Comparison of ENCODE assay signal across 14 cellular contexts in the genomic region with DNA sequence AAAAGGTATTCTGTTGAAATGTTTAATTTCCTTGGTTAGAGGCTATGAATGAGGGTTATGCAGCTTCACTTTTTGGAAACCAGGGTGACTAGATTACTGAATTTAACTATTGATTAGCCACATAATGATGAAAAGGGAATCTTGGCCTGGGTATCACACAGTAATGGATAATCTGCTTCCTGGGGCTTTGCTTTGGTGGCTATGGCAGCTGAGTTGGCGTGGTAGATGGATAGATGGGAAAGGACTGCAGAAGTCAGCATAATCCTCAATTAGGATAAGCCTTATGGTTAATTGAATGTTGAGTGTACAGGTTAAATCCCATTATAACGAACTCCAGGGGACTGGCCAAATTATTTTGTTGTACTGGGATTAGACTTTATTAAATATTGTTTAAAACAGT. TPM values are rescaled to one million over a fixed set of nuclear protein-coding genes. Genes with fewer than 3 reads are reported as not detected.
A peak's percentile ranks its signal among the peaks of the same experiment; 100 is the strongest.
DNase-seq lines count a peak whose midpoint lies in the region; ATAC-seq and TF ChIP-seq lines count a peak whose summit lies in the region.
"Had no signal": no experiment of that assay in that cellular context is flagged by ENCODE, and none has a peak within 500 bp of the region (broad histone marks: within the 10 kb centered on the region; RNA-seq: fewer than 3 reads in every experiment).

No MANE protein-coding gene starts in this region.

- H3K4me1 Mint-ChIP-seq in natural killer cell treated with Interleukin-12 subunit alpha and Interleukin-12 subunit beta and Interleukin-15 and Interleukin-18, amount 100 ng/mL, for 72 hours (ENCODE audit: low read depth in 2 of 2): peaks cover 29 to 59% of the 10 kb centered on the region in 2 donors
- H3K4me1 Mint-ChIP-seq in natural killer cell (peaks cover 57 to 60% of the 10 kb centered on the region in 2 donors), Caco-2 (ENCODE audit: low read depth, unreplicated experiment) (peaks cover 29% of the 10 kb centered on the region)
- peaks cover 62% of the 10 kb centered on the region for H3K4me1 Mint-ChIP-seq in activated naive CD8-positive, alpha-beta T cell treated with anti-CD3 and anti-CD28 coated beads for 36 hours
- H3K4me1 Mint-ChIP-seq in stimulated activated naive CD8-positive, alpha-beta T cell treated with anti-CD3 and anti-CD28 coated beads, Interleukin-15, amount 100 ng/mL, for 72 hours: peaks cover 76% of the 10 kb centered on the region

- H3K27me3 Mint-ChIP-seq in natural killer cell treated with Interleukin-12 subunit alpha and Interleukin-12 subunit beta and Interleukin-15 and Interleukin-18, amount 100 ng/mL, for 72 hours: no peaks in the 10 kb centered on the region
- H3K27me3 Mint-ChIP-seq in natural killer cell (ENCODE audit: low read depth in 2 of 2) (no peaks in the 10 kb centered on the region), Caco-2 (ENCODE audit: insufficient read depth, unreplicated experiment) (no peaks in the 10 kb centered on the region)
- peaks cover under 1% of the 10 kb centered on the region for H3K27me3 Mint-ChIP-seq in activated naive CD8-positive, alpha-beta T cell treated with anti-CD3 and anti-CD28 coated beads for 36 hours
- no peaks in the 10 kb centered on the region for H3K27me3 Mint-ChIP-seq in stimulated activated naive CD8-positive, alpha-beta T cell treated with anti-CD3 and anti-CD28 coated beads, Interleukin-15, amount 100 ng/mL, for 72 hours

- peaks cover 8% of the 10 kb centered on the region for H3K36me3 Mint-ChIP-seq in natural killer cell treated with Interleukin-12 subunit alpha and Interleukin-12 subunit beta and Interleukin-15 and Interleukin-18, amount 100 ng/mL, for 72 hours
- H3K36me3 Mint-ChIP-seq in natural killer cell (no peaks in the 10 kb centered on the region), Caco-2 (ENCODE audit: insufficient read depth, unreplicated experiment) (peaks cover 30% of the 10 kb centered on the region)
- H3K36me3 Mint-ChIP-seq in activated naive CD8-positive, alpha-beta T cell treated with anti-CD3 and anti-CD28 coated beads for 36 hours: peaks cover 54% of the 10 kb centered on the region

- H3K9me3 Mint-ChIP-seq in natural killer cell treated with Interleukin-12 subunit alpha and Interleukin-12 subunit beta and Interleukin-15 and Interleukin-18, amount 100 ng/mL, for 72 hours: no peaks in the 10 kb centered on the region
- H3K9me3 Mint-ChIP-seq in natural killer cell (no peaks in the 10 kb centered on the region), Caco-2 (ENCODE audit: unreplicated experiment) (no peaks in the 10 kb centered on the region)
- H3K9me3 Mint-ChIP-seq in activated naive CD8-positive, alpha-beta T cell treated with anti-CD3 and anti-CD28 coated beads for 36 hours: no peaks in the 10 kb centered on the region
- no peaks in the 10 kb centered on the region for H3K9me3 Mint-ChIP-seq in stimulated activated naive CD8-positive, alpha-beta T cell treated with anti-CD3 and anti-CD28 coated beads, Interleukin-15, amount 100 ng/mL, for 72 hours

- no peak for TF ChIP-seq CTCF in natural killer cell (IDR thresholded peaks at IDR 0.05)
- no peak for TF ChIP-seq CTCF in Caco-2 (IDR thresholded peaks at IDR 0.05; ENCODE audit: insufficient read depth in 1 of 2, low read depth in 1 of 2, low read length in 1 of 2, severe bottlenecking in 1 of 2, unreplicated experiment in 1 of 2)

- H3K27me3 ChIP-seq in Caco-2 (replicated peaks; ENCODE audit: control insufficient read depth, insufficient read depth, low read length): no peaks in the 10 kb centered on the region
- H3K27me3 ChIP-seq: BE2C, thyroid gland had no signal

- H3K4me1 ChIP-seq in Caco-2: peaks cover 24% of the 10 kb centered on the region
- H3K4me1 ChIP-seq: BE2C had no signal

- CTCF ChIA-PET in Caco-2 (lab: Charles Lee): no interaction called here

- H3K36me3 ChIP-seq in Caco-2 (ENCODE audit: control insufficient read depth, insufficient read depth, low read length): no peaks in the 10 kb centered on the region
- H3K36me3 ChIP-seq: BE2C, thyroid gland had no signal

- peak overlapping the region; percentile 46 for H3K4me3 Mint-ChIP-seq in natural killer cell treated with Interleukin-12 subunit alpha and Interleukin-12 subunit beta and Interleukin-15 and Interleukin-18, amount 100 ng/mL, for 72 hours
- H3K4me3 Mint-ChIP-seq in natural killer cell (no peak overlapping the region), Caco-2 (ENCODE audit: unreplicated experiment) (no peak overlapping the region)
- peak overlapping the region; percentile 32 for H3K4me3 Mint-ChIP-seq in activated naive CD8-positive, alpha-beta T cell treated with anti-CD3 and anti-CD28 coated beads for 36 hours
- H3K4me3 Mint-ChIP-seq in stimulated activated naive CD8-positive, alpha-beta T cell treated with anti-CD3 and anti-CD28 coated beads, Interleukin-15, amount 100 ng/mL, for 72 hours: peak overlapping the region; percentile 76 to 78

- no TSS peak for BruUV-seq in Caco-2 (replicated peaks; lab: Mats Ljungman, UMichigan)

- H3K9me3 ChIP-seq in Caco-2: no peaks in the 10 kb centered on the region
- H3K9me3 ChIP-seq: BE2C, thyroid gland had no signal

- ATAC-seq in natural killer cell treated with Interleukin-12 subunit alpha and Interleukin-12 subunit beta and Interleukin-15 and Interleukin-18, amount 100 ng/mL, for 72 hours: no peak
- ATAC-seq in natural killer cell: no peak
- ATAC-seq in stimulated activated naive CD8-positive, alpha-beta T cell treated with anti-CD3 and anti-CD28 coated beads, Interleukin-15, amount 100 ng/mL, for 72 hours: no peak
- no peak for ATAC-seq in GM21423 (IDR thresholded peaks at IDR 0.05; ENCODE audit: unreplicated experiment)
- ATAC-seq: left cardiac atrium had no signal

- H3K27ac Mint-ChIP-seq in natural killer cell treated with Interleukin-12 subunit alpha and Interleukin-12 subunit beta and Interleukin-15 and Interleukin-18, amount 100 ng/mL, for 72 hours: peak overlapping the region in 1 of 2 donors; percentile 61
- H3K27ac Mint-ChIP-seq in natural killer cell: peak overlapping the region in 1 of 2 donors; percentile 23
- peak overlapping the region; percentile 86 for H3K27ac Mint-ChIP-seq in activated naive CD8-positive, alpha-beta T cell treated with anti-CD3 and anti-CD28 coated beads for 36 hours
- H3K27ac Mint-ChIP-seq in stimulated activated naive CD8-positive, alpha-beta T cell treated with anti-CD3 and anti-CD28 coated beads, Interleukin-15, amount 100 ng/mL, for 72 hours: peak overlapping the region; percentile 75 to 89
- H3K27ac Mint-ChIP-seq in Caco-2 (ENCODE audit: unreplicated experiment): no peak overlapping the region

- no peak for DNase-seq in natural killer cell treated with Interleukin-12 subunit alpha and Interleukin-12 subunit beta and Interleukin-15 and Interleukin-18, amount 100 ng/mL, for 72 hours (ENCODE audit: low spot score)
- no peak for DNase-seq in natural killer cell
- peak; percentile 97 for DNase-seq in NCI-H82 (lab: John Stamatoyannopoulos, UW)
- DNase-seq in activated naive CD8-positive, alpha-beta T cell treated with anti-CD3 and anti-CD28 coated beads for 36 hours: no peak
- DNase-seq in stimulated activated naive CD8-positive, alpha-beta T cell treated with anti-CD3 and anti-CD28 coated beads, Interleukin-15, amount 100 ng/mL, for 72 hours: no peak
- DNase-seq in Caco-2: no peak
- DNase-seq in DMS153 treated with DMSO at 0.1 percent for 48 hours (lab: John Stamatoyannopoulos, UW; ENCODE audit: unreplicated experiment): no peak
- DNase-seq: BE2C, dermis blood vessel endothelial cell, DND-41, hypothalamus, left cardiac atrium, thyroid gland had no signal

- POLR2A ChIA-PET in Caco-2 (lab: Charles Lee): interaction anchor here (0.6 kb wide), 1 partner anchor 185 kb away, joined by 5 read pairs; no protein-coding TSS in a partner anchor

- intact Hi-C loops in natural killer cell (cut with micrococcal nuclease) (loop anchor here (10.0 kb wide), 1 partner anchor 152 kb away; the partner anchor contains the start of gene ZMYND8), Caco-2 (cut with micrococcal nuclease; ENCODE audit: unreplicated experiment) (loop anchor here (10.0 kb wide), 1 partner anchor 232 kb away; no protein-coding TSS in a partner anchor)

- no peak overlapping the region for H3K4me3 ChIP-seq in Caco-2 (ENCODE audit: low read depth, low read length)
- H3K4me3 ChIP-seq: thyroid gland had no signal

RNA-seq across cellular contexts. Expression of gene NCOA3, which starts 5.2 kb away (rescaled TPM):
- total RNA-seq in natural killer cell treated with Interleukin-12 subunit alpha and Interleukin-12 subunit beta and Interleukin-15 and Interleukin-18, amount 100 ng/mL, for 72 hours: 10 to 100 TPM; 63.6 to 66.6 TPM
- 10 to 100 TPM; 44.3 to 63.3 (median 57.8) TPM for total RNA-seq in natural killer cell
- 10 to 100 TPM; 58.1 to 66.4 TPM for total RNA-seq in activated naive CD8-positive, alpha-beta T cell treated with anti-CD3 and anti-CD28 coated beads for 36 hours
- 96.7 and 97.3 TPM in 2 replicates for total RNA-seq in Caco-2 (2022)

Comparison
In these comparisons a context has a peak if more than half of its experiments do, and no peak if none do; other contexts are left out.
1. H3K4me3 Mint-ChIP-seq: peak in natural killer cell treated with Interleukin-12 subunit alpha and Interleukin-12 subunit beta and Interleukin-15 and Interleukin-18, amount 100 ng/mL, for 72 hours (single experiment), activated naive CD8-positive, alpha-beta T cell treated with anti-CD3 and anti-CD28 coated beads for 36 hours (single experiment) and stimulated activated naive CD8-positive, alpha-beta T cell treated with anti-CD3 and anti-CD28 coated beads, Interleukin-15, amount 100 ng/mL, for 72 hours (2 of 2); none in natural killer cell (single experiment) and Caco-2 (single experiment).